9 cellular contexts compared by ENCODE assay signal in genomic region chr1:35857830-35858229, GRCh38. TPM values are rescaled to one million over a fixed set of nuclear protein-coding genes. Genes with fewer than 3 reads are reported as not detected.
DNase-seq lines count a peak whose midpoint lies in the region; ATAC-seq, FAIRE-seq and TF ChIP-seq lines count a peak whose summit lies in the region.
"Had no signal": no experiment of that assay in that cellular context is flagged by ENCODE, and none has a peak within 500 bp of the region (broad histone marks: within the 10 kb centered on the region; RNA-seq: fewer than 3 reads in every experiment).

No MANE protein-coding gene starts in this region.

- H3K27me3 Mint-ChIP-seq in T-cell = no peaks in the 10 kb centered on the region

- no peak overlapping the region for H2AFZ ChIP-seq in Loucy (ENCODE audit: low read length)

- no peaks in the 10 kb centered on the region for H3K9me3 Mint-ChIP-seq in T-cell

- no peaks in the 10 kb centered on the region for H3K4me1 ChIP-seq in Loucy (ENCODE audit: insufficient read depth, low read length, poor library complexity, severe bottlenecking)

- peak; percentile 79 for FAIRE-seq in G401.6 (lab: Jason Lieb, UNC)
- FAIRE-seq: GM19239 had no signal

- in situ Hi-C loops in astrocyte of the cerebellum (cut with HindIII; ENCODE audit: low sequenced_read_pairs) = no loop called here

- H3K27ac Mint-ChIP-seq in T-cell = no peak overlapping the region

- H3F3A ChIP-seq in Loucy (ENCODE audit: low read depth) = no peaks in the 10 kb centered on the region

- H3K4me3 ChIP-seq in Loucy (ENCODE audit: low read length, poor library complexity, severe bottlenecking) = no peak overlapping the region
- no peak overlapping the region for H3K4me3 ChIP-seq in astrocyte of the cerebellum (ENCODE audit: low read depth, low read length)

- POLR2A ChIA-PET in T-cell (lab: Charles Lee) = no interaction called here

- H3K36me3 Mint-ChIP-seq in T-cell = peaks cover 24% of the 10 kb centered on the region

- DNase-seq in astrocyte of the cerebellum (ENCODE audit: low read depth) (peak; percentile 12), midbrain (lab: John Stamatoyannopoulos, UW) (peak; percentile 28), T-cell (no peak), 8988T (no peak)
- DNase-seq in stimulated activated CD4-positive, alpha-beta T cell treated with anti-CD3 and anti-CD28 coated beads, Interleukin-12 subunit alpha, Interleukin-12 subunit beta, amount 100 ng/mL, for 4 hours = no peak

- H4K20me1 ChIP-seq in Loucy (ENCODE audit: insufficient read depth, low read length, poor library complexity, severe bottlenecking) = no peaks in the 10 kb centered on the region

- H3K36me3 ChIP-seq in Loucy (ENCODE audit: insufficient read depth, low read length) = no peaks in the 10 kb centered on the region

- CTCF ChIA-PET in T-cell (lab: Charles Lee) = no interaction called here

- no peaks in the 10 kb centered on the region for H3K79me2 ChIP-seq in Loucy (ENCODE audit: insufficient read depth, low read length)

- H3K4me3 Mint-ChIP-seq in T-cell = no peak overlapping the region

- no peak overlapping the region for H3K4me2 ChIP-seq in Loucy (ENCODE audit: low read depth, low read length, poor library complexity, severe bottlenecking)

- no peaks in the 10 kb centered on the region for H3K27me3 ChIP-seq in Loucy (ENCODE audit: insufficient read depth, low read length, poor library complexity, severe bottlenecking)

- no peaks in the 10 kb centered on the region for H3K9me2 ChIP-seq in Loucy (replicated peaks; ENCODE audit: low read depth, low read length)

- peak; percentile 46 for TF ChIP-seq CTCF in Loucy (conservative IDR thresholded peaks at IDR 0.05; ENCODE audit: low read length)
- TF ChIP-seq CTCF in astrocyte of the cerebellum (IDR thresholded peaks at IDR 0.05; ENCODE audit: low read depth, low read length, missing control alignments) = peak; percentile 36

- no peak overlapping the region for H3K9ac ChIP-seq in Loucy (ENCODE audit: low read depth, low read length, poor library complexity, severe bottlenecking)

- ATAC-seq in T-cell (replicated peaks in 1 of 4) = no peak
- ATAC-seq in GM21515 (IDR thresholded peaks at IDR 0.05; ENCODE audit: unreplicated experiment) = no peak

- H3K9me3 ChIP-seq in Loucy (ENCODE audit: insufficient read depth, low read depth, low read length) = no peaks in the 10 kb centered on the region

- no peaks in the 10 kb centered on the region for H3K4me1 Mint-ChIP-seq in T-cell

RNA-seq across cellular contexts. Expression of gene AGO1, which starts 25.2 kb away (rescaled TPM):
- total RNA-seq in T-cell = 10 to 100 TPM; 21.8 to 28.7 (median 26.0) TPM

RNA-seq across cellular contexts. Expression of gene AGO4, which starts 50.0 kb away (rescaled TPM):
- total RNA-seq in T-cell = 10 to 100 TPM; 11.5 to 29.7 (median 18.9) TPM

Comparison
In these comparisons a context has a peak if more than half of its experiments do, and no peak if none do; other contexts are left out.
1. DNase-seq: peak in astrocyte of the cerebellum (single experiment) and midbrain (single experiment); none in T-cell (0 of 34), 8988T (single experiment) and stimulated activated CD4-positive, alpha-beta T cell treated with anti-CD3 and anti-CD28 coated beads, Interleukin-12 subunit alpha, Interleukin-12 subunit beta, amount 100 ng/mL, for 4 hours (single experiment).